In the genomic region with DNA sequence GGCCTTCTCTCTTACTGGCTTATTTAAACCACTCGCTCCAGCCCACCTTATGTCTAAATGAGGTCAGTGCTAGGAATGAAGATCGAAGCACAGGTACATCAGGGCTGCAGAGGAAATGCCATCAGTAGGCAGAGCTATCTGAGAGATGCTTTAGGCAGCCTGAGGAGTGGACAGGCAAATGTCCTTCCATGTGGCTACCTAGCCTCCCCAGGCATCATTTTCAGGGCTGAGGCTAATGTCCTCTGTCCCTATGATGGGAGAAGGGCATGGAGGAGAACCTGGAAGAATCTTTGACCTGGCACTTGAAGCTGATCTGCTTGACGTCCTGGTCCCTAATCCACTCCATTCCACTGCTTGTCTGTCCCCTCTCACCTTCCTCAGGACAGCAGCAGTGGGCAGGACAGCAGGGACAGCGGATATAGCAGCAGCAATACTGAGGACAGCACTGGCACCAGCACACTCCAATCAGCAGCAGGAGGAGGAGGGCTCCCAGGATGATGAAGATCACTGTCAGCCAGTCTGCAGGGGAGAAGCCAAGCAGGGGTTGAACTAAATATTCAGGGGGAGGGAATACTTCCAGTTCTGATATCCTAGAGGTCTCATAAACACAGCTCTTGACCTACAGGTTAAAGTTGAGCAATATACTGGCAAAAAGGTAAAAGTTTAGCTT, we compare ENCODE assay signal across 2 cellular contexts.
TF ChIP-seq lines count a peak whose summit lies in the region.

No MANE protein-coding gene starts in this region.

TF ChIP-seq in K562, 482 proteins besides CTCF, POLR2A, EP300 and RAD21:
- TF ChIP-seq NEUROD1 (IDR thresholded peaks at IDR 0.05; ENCODE audit: borderline replicate concordance, low read depth, low read length, partially characterized antibody) (no peak), STAT5B (CRISPR knock-in tag; IDR thresholded peaks at IDR 0.05) (no peak), KDM5B (IDR thresholded peaks at IDR 0.05; ENCODE audit: insufficient replicate concordance, low read depth, low read length) (no peak), NFYB (IDR thresholded peaks at IDR 0.05; ENCODE audit: extremely low read depth, insufficient read length) (peak; percentile 35), CHD2 (IDR thresholded peaks at IDR 0.05; ENCODE audit: low read depth, low read length) (no peak), HDAC8 (tag; IDR thresholded peaks at IDR 0.05) (no peak), ZNF444 (CRISPR knock-in tag; IDR thresholded peaks at IDR 0.05) (no peak)
- TF ChIP-seq, protein P1, sequence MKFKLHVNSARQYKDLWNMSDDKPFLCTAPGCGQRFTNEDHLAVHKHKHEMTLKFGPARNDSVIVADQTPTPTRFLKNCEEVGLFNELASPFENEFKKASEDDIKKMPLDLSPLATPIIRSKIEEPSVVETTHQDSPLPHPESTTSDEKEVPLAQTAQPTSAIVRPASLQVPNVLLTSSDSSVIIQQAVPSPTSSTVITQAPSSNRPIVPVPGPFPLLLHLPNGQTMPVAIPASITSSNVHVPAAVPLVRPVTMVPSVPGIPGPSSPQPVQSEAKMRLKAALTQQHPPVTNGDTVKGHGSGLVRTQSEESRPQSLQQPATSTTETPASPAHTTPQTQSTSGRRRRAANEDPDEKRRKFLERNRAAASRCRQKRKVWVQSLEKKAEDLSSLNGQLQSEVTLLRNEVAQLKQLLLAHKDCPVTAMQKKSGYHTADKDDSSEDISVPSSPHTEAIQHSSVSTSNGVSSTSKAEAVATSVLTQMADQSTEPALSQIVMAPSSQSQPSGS (CRISPR knock-in tag; IDR thresholded peaks at IDR 0.05) = no peak
- TF ChIP-seq, protein P2, sequence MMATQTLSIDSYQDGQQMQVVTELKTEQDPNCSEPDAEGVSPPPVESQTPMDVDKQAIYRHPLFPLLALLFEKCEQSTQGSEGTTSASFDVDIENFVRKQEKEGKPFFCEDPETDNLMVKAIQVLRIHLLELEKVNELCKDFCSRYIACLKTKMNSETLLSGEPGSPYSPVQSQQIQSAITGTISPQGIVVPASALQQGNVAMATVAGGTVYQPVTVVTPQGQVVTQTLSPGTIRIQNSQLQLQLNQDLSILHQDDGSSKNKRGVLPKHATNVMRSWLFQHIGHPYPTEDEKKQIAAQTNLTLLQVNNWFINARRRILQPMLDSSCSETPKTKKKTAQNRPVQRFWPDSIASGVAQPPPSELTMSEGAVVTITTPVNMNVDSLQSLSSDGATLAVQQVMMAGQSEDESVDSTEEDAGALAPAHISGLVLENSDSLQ (IDR thresholded peaks at IDR 0.05) = peak; percentile 94
- TF ChIP-seq, protein P3, sequence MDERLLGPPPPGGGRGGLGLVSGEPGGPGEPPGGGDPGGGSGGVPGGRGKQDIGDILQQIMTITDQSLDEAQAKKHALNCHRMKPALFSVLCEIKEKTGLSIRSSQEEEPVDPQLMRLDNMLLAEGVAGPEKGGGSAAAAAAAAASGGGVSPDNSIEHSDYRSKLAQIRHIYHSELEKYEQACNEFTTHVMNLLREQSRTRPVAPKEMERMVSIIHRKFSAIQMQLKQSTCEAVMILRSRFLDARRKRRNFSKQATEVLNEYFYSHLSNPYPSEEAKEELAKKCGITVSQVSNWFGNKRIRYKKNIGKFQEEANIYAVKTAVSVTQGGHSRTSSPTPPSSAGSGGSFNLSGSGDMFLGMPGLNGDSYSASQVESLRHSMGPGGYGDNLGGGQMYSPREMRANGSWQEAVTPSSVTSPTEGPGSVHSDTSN (CRISPR knock-in tag; IDR thresholded peaks at IDR 0.05; ENCODE audit: low read depth) = no peak
- TF ChIP-seq, protein P3 (tag; conservative IDR thresholded peaks at IDR 0.05; ENCODE audit: low read depth) = peak; percentile 90

TF ChIP-seq in HepG2, 621 proteins besides CTCF, POLR2A, EP300 and RAD21:
- TF ChIP-seq ZNF326 (CRISPR knock-in tag; IDR thresholded peaks at IDR 0.05; ENCODE audit: borderline replicate concordance) (no peak), GABPB1 (CRISPR knock-in tag; IDR thresholded peaks at IDR 0.05) (0 out of 2 replicates have a peak, but pooled peaks have one; percentile 16), SRY (CRISPR knock-in tag; IDR thresholded peaks at IDR 0.05) (no peak), ZNF296 (CRISPR knock-in tag; conservative IDR thresholded peaks at IDR 0.05) (no peak), ZNF34 (CRISPR knock-in tag; IDR thresholded peaks at IDR 0.05; ENCODE audit: borderline replicate concordance) (no peak), NFYC (CRISPR knock-in tag; IDR thresholded peaks at IDR 0.05) (peak; percentile 72), SNAPC2 (CRISPR knock-in tag; IDR thresholded peaks at IDR 0.05) (no peak), ZNF232 (CRISPR knock-in tag; IDR thresholded peaks at IDR 0.05; ENCODE audit: borderline replicate concordance) (no peak), SP2 (CRISPR knock-in tag; IDR thresholded peaks at IDR 0.05) (peak; percentile 79), NFYB (CRISPR knock-in tag; IDR thresholded peaks at IDR 0.05) (peak; percentile 75)
- TF ChIP-seq, protein P3 (CRISPR knock-in tag; IDR thresholded peaks at IDR 0.05) = peak; percentile 79
- TF ChIP-seq, protein P4, sequence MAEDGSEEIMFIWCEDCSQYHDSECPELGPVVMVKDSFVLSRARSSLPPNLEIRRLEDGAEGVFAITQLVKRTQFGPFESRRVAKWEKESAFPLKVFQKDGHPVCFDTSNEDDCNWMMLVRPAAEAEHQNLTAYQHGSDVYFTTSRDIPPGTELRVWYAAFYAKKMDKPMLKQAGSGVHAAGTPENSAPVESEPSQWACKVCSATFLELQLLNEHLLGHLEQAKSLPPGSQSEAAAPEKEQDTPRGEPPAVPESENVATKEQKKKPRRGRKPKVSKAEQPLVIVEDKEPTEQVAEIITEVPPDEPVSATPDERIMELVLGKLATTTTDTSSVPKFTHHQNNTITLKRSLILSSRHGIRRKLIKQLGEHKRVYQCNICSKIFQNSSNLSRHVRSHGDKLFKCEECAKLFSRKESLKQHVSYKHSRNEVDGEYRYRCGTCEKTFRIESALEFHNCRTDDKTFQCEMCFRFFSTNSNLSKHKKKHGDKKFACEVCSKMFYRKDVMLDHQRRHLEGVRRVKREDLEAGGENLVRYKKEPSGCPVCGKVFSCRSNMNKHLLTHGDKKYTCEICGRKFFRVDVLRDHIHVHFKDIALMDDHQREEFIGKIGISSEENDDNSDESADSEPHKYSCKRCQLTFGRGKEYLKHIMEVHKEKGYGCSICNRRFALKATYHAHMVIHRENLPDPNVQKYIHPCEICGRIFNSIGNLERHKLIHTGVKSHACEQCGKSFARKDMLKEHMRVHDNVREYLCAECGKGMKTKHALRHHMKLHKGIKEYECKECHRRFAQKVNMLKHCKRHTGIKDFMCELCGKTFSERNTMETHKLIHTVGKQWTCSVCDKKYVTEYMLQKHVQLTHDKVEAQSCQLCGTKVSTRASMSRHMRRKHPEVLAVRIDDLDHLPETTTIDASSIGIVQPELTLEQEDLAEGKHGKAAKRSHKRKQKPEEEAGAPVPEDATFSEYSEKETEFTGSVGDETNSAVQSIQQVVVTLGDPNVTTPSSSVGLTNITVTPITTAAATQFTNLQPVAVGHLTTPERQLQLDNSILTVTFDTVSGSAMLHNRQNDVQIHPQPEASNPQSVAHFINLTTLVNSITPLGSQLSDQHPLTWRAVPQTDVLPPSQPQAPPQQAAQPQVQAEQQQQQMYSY (CRISPR knock-in tag; IDR thresholded peaks at IDR 0.05) = peak; percentile 58; the same call in 1 of the 2 replicates
- TF ChIP-seq, protein P5, sequence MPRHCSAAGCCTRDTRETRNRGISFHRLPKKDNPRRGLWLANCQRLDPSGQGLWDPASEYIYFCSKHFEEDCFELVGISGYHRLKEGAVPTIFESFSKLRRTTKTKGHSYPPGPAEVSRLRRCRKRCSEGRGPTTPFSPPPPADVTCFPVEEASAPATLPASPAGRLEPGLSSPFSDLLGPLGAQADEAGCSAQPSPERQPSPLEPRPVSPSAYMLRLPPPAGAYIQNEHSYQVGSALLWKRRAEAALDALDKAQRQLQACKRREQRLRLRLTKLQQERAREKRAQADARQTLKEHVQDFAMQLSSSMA (CRISPR knock-in tag; IDR thresholded peaks at IDR 0.05) = no peak
- TF ChIP-seq, protein P6, sequence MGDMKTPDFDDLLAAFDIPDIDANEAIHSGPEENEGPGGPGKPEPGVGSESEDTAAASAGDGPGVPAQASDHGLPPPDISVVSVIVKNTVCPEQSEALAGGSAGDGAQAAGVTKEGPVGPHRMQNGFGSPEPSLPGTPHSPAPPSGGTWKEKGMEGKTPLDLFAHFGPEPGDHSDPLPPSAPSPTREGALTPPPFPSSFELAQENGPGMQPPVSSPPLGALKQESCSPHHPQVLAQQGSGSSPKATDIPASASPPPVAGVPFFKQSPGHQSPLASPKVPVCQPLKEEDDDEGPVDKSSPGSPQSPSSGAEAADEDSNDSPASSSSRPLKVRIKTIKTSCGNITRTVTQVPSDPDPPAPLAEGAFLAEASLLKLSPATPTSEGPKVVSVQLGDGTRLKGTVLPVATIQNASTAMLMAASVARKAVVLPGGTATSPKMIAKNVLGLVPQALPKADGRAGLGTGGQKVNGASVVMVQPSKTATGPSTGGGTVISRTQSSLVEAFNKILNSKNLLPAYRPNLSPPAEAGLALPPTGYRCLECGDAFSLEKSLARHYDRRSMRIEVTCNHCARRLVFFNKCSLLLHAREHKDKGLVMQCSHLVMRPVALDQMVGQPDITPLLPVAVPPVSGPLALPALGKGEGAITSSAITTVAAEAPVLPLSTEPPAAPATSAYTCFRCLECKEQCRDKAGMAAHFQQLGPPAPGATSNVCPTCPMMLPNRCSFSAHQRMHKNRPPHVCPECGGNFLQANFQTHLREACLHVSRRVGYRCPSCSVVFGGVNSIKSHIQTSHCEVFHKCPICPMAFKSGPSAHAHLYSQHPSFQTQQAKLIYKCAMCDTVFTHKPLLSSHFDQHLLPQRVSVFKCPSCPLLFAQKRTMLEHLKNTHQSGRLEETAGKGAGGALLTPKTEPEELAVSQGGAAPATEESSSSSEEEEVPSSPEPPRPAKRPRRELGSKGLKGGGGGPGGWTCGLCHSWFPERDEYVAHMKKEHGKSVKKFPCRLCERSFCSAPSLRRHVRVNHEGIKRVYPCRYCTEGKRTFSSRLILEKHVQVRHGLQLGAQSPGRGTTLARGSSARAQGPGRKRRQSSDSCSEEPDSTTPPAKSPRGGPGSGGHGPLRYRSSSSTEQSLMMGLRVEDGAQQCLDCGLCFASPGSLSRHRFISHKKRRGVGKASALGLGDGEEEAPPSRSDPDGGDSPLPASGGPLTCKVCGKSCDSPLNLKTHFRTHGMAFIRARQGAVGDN (CRISPR knock-in tag; IDR thresholded peaks at IDR 0.05) = no peak
TF ChIP-seq in HepG2: peak in this region for 6.
